12 cellular contexts compared by ENCODE assay signal in genomic region chr15:45648521-45649200, GRCh38. TPM values are rescaled to one million over a fixed set of nuclear protein-coding genes. Genes with fewer than 3 reads are reported as not detected.
DNase-seq lines count a peak whose midpoint lies in the region; ATAC-seq and TF ChIP-seq lines count a peak whose summit lies in the region.
"Had no signal": no experiment of that assay in that cellular context is flagged by ENCODE, and none has a peak within 500 bp of the region (broad histone marks: within the 10 kb centered on the region; RNA-seq: fewer than 3 reads in every experiment).

No MANE protein-coding gene starts in this region.

- peak overlapping the region; percentile 54 for H3K27ac Mint-ChIP-seq in activated naive CD8-positive, alpha-beta T cell
- H3K27ac Mint-ChIP-seq in activated naive CD8-positive, alpha-beta T cell treated with anti-CD3 and anti-CD28 coated beads for 36 hours = no peak overlapping the region
- H3K27ac Mint-ChIP-seq in T-helper 2 cell treated with Interferon-gamma antibody and Interleukin-4, amounts not matched to agents 5 μg/mL and 100 μg/mL, for 36 hours = peak overlapping the region; percentile 47

- no peak for DNase-seq in activated naive CD8-positive, alpha-beta T cell treated with anti-CD3 and anti-CD28 coated beads for 36 hours
- DNase-seq in T-helper 2 cell treated with Interferon-gamma antibody and Interleukin-4, amounts not matched to agents 5 μg/mL and 100 μg/mL, for 36 hours (ENCODE audit: low spot score) = no peak
- no peak for DNase-seq in right cardiac atrium
- no peak for DNase-seq in transverse colon
- DNase-seq in NCI-H1436 treated with DMSO at 0.1 percent for 48 hours (lab: John Stamatoyannopoulos, UW) = no peak
- no peak for DNase-seq in stimulated activated CD4-positive, alpha-beta T cell treated with anti-CD3 and anti-CD28 coated beads, Interleukin-2, amount 100 ng/mL, for 48 hours
- no peak for DNase-seq in NCI-H748 treated with DMSO at 0.1 percent for 48 hours (lab: John Stamatoyannopoulos, UW)
- DNase-seq: activated effector memory CD4-positive, alpha-beta T cell treated with Interleukin-2 at 50 U/mL for 16 hours; DND-41; NCI-H2081 treated with DMSO at 0.1 percent for 48 hours; stimulated activated naive CD8-positive, alpha-beta T cell treated with anti-CD3 and anti-CD28 coated beads, Interleukin-15, Interleukin-2, amounts not matched to agents 100 U/mL and 50 U/mL, for 24 hours had no signal

- TF ChIP-seq POLR2A in transverse colon (IDR thresholded peaks at IDR 0.05) = no peak

- H3K27me3 ChIP-seq in right cardiac atrium (ENCODE audit: control insufficient read depth, insufficient read depth) (no peaks in the 10 kb centered on the region), transverse colon (no peaks in the 10 kb centered on the region)

- no peak for TF ChIP-seq CTCF in transverse colon (IDR thresholded peaks at IDR 0.05)

- H3K4me1 Mint-ChIP-seq in activated naive CD8-positive, alpha-beta T cell (ENCODE audit: low read depth) = peaks cover 51% of the 10 kb centered on the region
- peaks cover 50% of the 10 kb centered on the region for H3K4me1 Mint-ChIP-seq in activated naive CD8-positive, alpha-beta T cell treated with anti-CD3 and anti-CD28 coated beads for 36 hours
- H3K4me1 Mint-ChIP-seq in T-helper 2 cell treated with Interferon-gamma antibody and Interleukin-4, amounts not matched to agents 5 μg/mL and 100 μg/mL, for 36 hours (ENCODE audit: low read depth) = peaks cover 41% of the 10 kb centered on the region

- H3K9me3 Mint-ChIP-seq in activated naive CD8-positive, alpha-beta T cell (ENCODE audit: low read depth) = no peaks in the 10 kb centered on the region
- no peaks in the 10 kb centered on the region for H3K9me3 Mint-ChIP-seq in activated naive CD8-positive, alpha-beta T cell treated with anti-CD3 and anti-CD28 coated beads for 36 hours
- H3K9me3 Mint-ChIP-seq in T-helper 2 cell treated with Interferon-gamma antibody and Interleukin-4, amounts not matched to agents 5 μg/mL and 100 μg/mL, for 36 hours = peaks cover 5% of the 10 kb centered on the region

- H3K36me3 Mint-ChIP-seq in activated naive CD8-positive, alpha-beta T cell = peaks cover 4% of the 10 kb centered on the region
- H3K36me3 Mint-ChIP-seq in activated naive CD8-positive, alpha-beta T cell treated with anti-CD3 and anti-CD28 coated beads for 36 hours = peaks cover 13% of the 10 kb centered on the region
- H3K36me3 Mint-ChIP-seq in T-helper 2 cell treated with Interferon-gamma antibody and Interleukin-4, amounts not matched to agents 5 μg/mL and 100 μg/mL, for 36 hours (ENCODE audit: low read depth) = peaks cover 25% of the 10 kb centered on the region

- TF ChIP-seq EP300 in transverse colon (IDR thresholded peaks at IDR 0.05; ENCODE audit: low read depth) = no peak

- peak; percentile 15 to 34 for ATAC-seq in right cardiac atrium
- ATAC-seq: stimulated activated naive CD8-positive, alpha-beta T cell treated with anti-CD3 and anti-CD28 coated beads, Interleukin-15, Interleukin-2, amounts not matched to agents 100 U/mL and 50 U/mL, for 24 hours had no signal

- in situ Hi-C loops in transverse colon (cut with MboI; ENCODE audit: low pct_ligation_motif_present in 1 of 4, low pct_unique_long_range_greater_than_20kb in 1 of 4, low sequenced_read_pairs in 3 of 4) = no loop called here

- H3K4me1 ChIP-seq in right cardiac atrium (ENCODE audit: control insufficient read depth, insufficient read depth, low read length) (peaks cover 11% of the 10 kb centered on the region), transverse colon (peaks cover 59 to 89% (median 76%) of the 10 kb centered on the region in 4 donors)

- H3K4me3 ChIP-seq in right cardiac atrium (ENCODE audit: low read length) = no peak overlapping the region
- no peak overlapping the region for H3K4me3 ChIP-seq in transverse colon

- H3K4me3 Mint-ChIP-seq in activated naive CD8-positive, alpha-beta T cell = no peak overlapping the region
- H3K4me3 Mint-ChIP-seq in activated naive CD8-positive, alpha-beta T cell treated with anti-CD3 and anti-CD28 coated beads for 36 hours = no peak overlapping the region
- H3K4me3 Mint-ChIP-seq in T-helper 2 cell treated with Interferon-gamma antibody and Interleukin-4, amounts not matched to agents 5 μg/mL and 100 μg/mL, for 36 hours = no peak overlapping the region

- 95% methylated on average over 4 of the region's 4 CpGs for WGBS in right cardiac atrium
- WGBS in transverse colon (ENCODE audit: low coverage in 1 of 2), 2 donors = 45% methylated on average over 4 of the region's 4 CpGs; no CpG with 5 or more reads in 1 of the 2 donors

- intact Hi-C loops in right cardiac atrium (cut with DNase I) = no loop called here
- intact Hi-C loops in transverse colon (cut with DNase I; ENCODE audit: low total_unique reads) = no loop called here

- no peaks in the 10 kb centered on the region for H3K9me3 ChIP-seq in right cardiac atrium (ENCODE audit: control insufficient read depth, low read length)
- no peaks in the 10 kb centered on the region for H3K9me3 ChIP-seq in transverse colon

- no peaks in the 10 kb centered on the region for H3K27me3 Mint-ChIP-seq in activated naive CD8-positive, alpha-beta T cell
- H3K27me3 Mint-ChIP-seq in activated naive CD8-positive, alpha-beta T cell treated with anti-CD3 and anti-CD28 coated beads for 36 hours = no peaks in the 10 kb centered on the region
- no peaks in the 10 kb centered on the region for H3K27me3 Mint-ChIP-seq in T-helper 2 cell treated with Interferon-gamma antibody and Interleukin-4, amounts not matched to agents 5 μg/mL and 100 μg/mL, for 36 hours (ENCODE audit: low read depth)

- H3K36me3 ChIP-seq in transverse colon = no peaks in the 10 kb centered on the region

- no peak overlapping the region for H3K27ac ChIP-seq in right cardiac atrium (ENCODE audit: low read length)
- peak overlapping the region; percentile 60 to 97 (median 96) for H3K27ac ChIP-seq in transverse colon

RNA-seq across cellular contexts. Expression of gene SQOR, which starts 13.8 kb away (rescaled TPM):
- total RNA-seq in activated naive CD8-positive, alpha-beta T cell treated with anti-CD3 and anti-CD28 coated beads for 36 hours = 10 to 100 TPM; 54.6 to 57.0 TPM
- total RNA-seq in right cardiac atrium (10 to 100 TPM; 18.2 to 23.6 (median 20.5) TPM), transverse colon (100 to 1,000 TPM; 106 to 377 (median 281) TPM)
- 16.0 TPM for polyA plus RNA-seq in right cardiac atrium
